In the genomic region with DNA sequence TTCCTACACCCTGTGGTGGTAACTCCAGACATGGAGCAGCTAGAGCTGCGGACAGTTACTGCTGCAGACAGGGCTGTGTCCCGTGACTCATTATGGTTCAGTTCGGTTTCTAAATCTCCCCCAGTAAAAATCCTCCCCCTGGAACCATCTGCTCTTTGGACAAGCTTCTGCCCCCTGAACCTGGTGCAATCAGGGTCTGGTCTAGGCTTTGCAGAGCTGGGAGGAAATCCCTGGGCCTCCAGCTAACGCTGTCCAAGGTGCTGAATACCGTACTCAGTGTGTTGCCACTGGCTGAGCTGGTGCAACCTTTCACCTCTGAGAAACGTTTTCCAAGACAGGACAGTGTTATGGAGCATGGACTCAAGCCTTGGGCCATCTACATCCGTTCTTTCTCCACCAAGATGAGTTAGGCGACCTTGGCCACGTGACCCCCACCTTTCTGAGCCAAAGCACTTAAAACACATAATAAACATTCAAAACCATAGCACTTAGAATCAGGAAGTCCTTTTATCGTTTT, we compare ENCODE assay signal across 11 cellular contexts.
DNase-seq lines count a peak whose midpoint lies in the region; ATAC-seq, FAIRE-seq and TF ChIP-seq lines count a peak whose summit lies in the region.
"Had no signal": no experiment of that assay in that cellular context is flagged by ENCODE, and none has a peak within 500 bp of the region (broad histone marks: within the 10 kb centered on the region; RNA-seq: fewer than 3 reads in every experiment).

No MANE protein-coding gene starts in this region.

- TF ChIP-seq POLR2A in HepG2 (IDR thresholded peaks at IDR 0.05; ENCODE audit: insufficient read depth in 1 of 2, low read depth in 2 of 2, low read length in 2 of 2) = no peak

- H3K4me2 ChIP-seq in HepG2 (ENCODE audit: low read depth, low read length) = no peak overlapping the region

- TF ChIP-seq CTCF in LNCaP clone FGC (IDR thresholded peaks at IDR 0.05; ENCODE audit: control insufficient read depth, extremely low read depth, insufficient read depth) (no peak), HepG2 (CRISPR knock-in tag; IDR thresholded peaks at IDR 0.05) (no peak)

- no peaks in the 10 kb centered on the region for H4K20me1 ChIP-seq in HepG2 (ENCODE audit: insufficient read depth, low read length)

- POLR2A ChIA-PET in HepG2 (lab: Yijun Ruan, JAX) = interaction anchor here (0.7 to 1.3 kb wide), 2 partner anchors 18 to 48 kb away, joined by 4 to 8 read pairs; no protein-coding TSS in a partner anchor

- peaks cover 25 to 28% of the 10 kb centered on the region in 2 experiments; a peak in 4 of 5 replicates for H3K36me3 ChIP-seq in HepG2 (replicated peaks in 1 of 2; ENCODE audit: control insufficient read depth in 1 of 2, insufficient read depth in 2 of 2, low read length in 2 of 2)

- intact Hi-C loops in HepG2 (cut with micrococcal nuclease; ENCODE audit: unreplicated experiment) = loop anchor here (5.0 kb wide), 1 partner anchor 156 kb away; no protein-coding TSS in a partner anchor

- no peaks in the 10 kb centered on the region for H3K9me3 ChIP-seq in HepG2 (ENCODE audit: low read length)
- H3K9me3 ChIP-seq: pancreas had no signal

- H3K4me3 ChIP-seq in LNCaP clone FGC (ENCODE audit: low read depth, low read length) (no peak overlapping the region), HepG2 (replicated peaks in 1 of 3; ENCODE audit: insufficient read depth in 1 of 3, low read depth in 2 of 3, low read length in 3 of 3) (no peak overlapping the region)
- H3K4me3 ChIP-seq: pancreas had no signal

- no TSS peak for BruUV-seq in HepG2 (replicated peaks; lab: Mats Ljungman, UMichigan)

- no peaks in the 10 kb centered on the region for H3K27me3 Mint-ChIP-seq in activated naive CD8-positive, alpha-beta T cell treated with anti-CD3 and anti-CD28 coated beads for 36 hours
- no peaks in the 10 kb centered on the region for H3K27me3 Mint-ChIP-seq in stimulated activated memory B cell treated with anti-CD40 and anti-IgM and Interleukin-4, amounts not matched to agents 10 μg/mL and 1 μg/mL and 100 μg/mL, for 72 hours
- H3K27me3 Mint-ChIP-seq: stimulated activated naive B cell treated with anti-CD40 and anti-IgM and Interleukin-4, amounts not matched to agents 10 μg/mL and 1 μg/mL and 100 μg/mL, for 72 hours had no signal

- ATAC-seq in HepG2 = peak; percentile 85
- ATAC-seq in stimulated activated memory B cell treated with anti-CD40 and anti-IgM and Interleukin-4, amounts not matched to agents 10 μg/mL and 1 μg/mL and 100 μg/mL, for 72 hours = no peak
- no peak for ATAC-seq in GM19452 (IDR thresholded peaks at IDR 0.05; ENCODE audit: unreplicated experiment)
- no peak for ATAC-seq in HG03139 (IDR thresholded peaks at IDR 0.05; ENCODE audit: unreplicated experiment)
- ATAC-seq: stimulated activated naive B cell treated with anti-CD40 and anti-IgM and Interleukin-4, amounts not matched to agents 10 μg/mL and 1 μg/mL and 100 μg/mL, for 72 hours had no signal

- TF ChIP-seq EP300 in HepG2 (IDR thresholded peaks at IDR 0.05; ENCODE audit: low read depth in 2 of 2, low read length in 2 of 2) = no peak
- no peak for TF ChIP-seq EP300 in HepG2 (CRISPR knock-in tag; IDR thresholded peaks at IDR 0.05; ENCODE audit: borderline replicate concordance)

- peak; percentile 61 for TF ChIP-seq RAD21 in HepG2 (CRISPR knock-in tag; IDR thresholded peaks at IDR 0.05)

- no peaks in the 10 kb centered on the region for H3K4me1 Mint-ChIP-seq in activated naive CD8-positive, alpha-beta T cell treated with anti-CD3 and anti-CD28 coated beads for 36 hours
- H3K4me1 Mint-ChIP-seq in stimulated activated memory B cell treated with anti-CD40 and anti-IgM and Interleukin-4, amounts not matched to agents 10 μg/mL and 1 μg/mL and 100 μg/mL, for 72 hours = no peaks in the 10 kb centered on the region
- H3K4me1 Mint-ChIP-seq: stimulated activated naive B cell treated with anti-CD40 and anti-IgM and Interleukin-4, amounts not matched to agents 10 μg/mL and 1 μg/mL and 100 μg/mL, for 72 hours had no signal

- H3K9ac ChIP-seq in HepG2 (ENCODE audit: insufficient read depth, low read depth, low read length) = no peak overlapping the region

- peak; percentile 69 for FAIRE-seq in HepG2 (lab: Jason Lieb, UNC)
- FAIRE-seq: pancreas had no signal

- H3K79me2 ChIP-seq in HepG2 (ENCODE audit: insufficient read depth, low read length) = no peaks in the 10 kb centered on the region

- DNase-seq in ELF-1 (ENCODE audit: low read depth, low spot score) (peak; percentile 88), LNCaP clone FGC (ENCODE audit: low read depth) (peak; percentile 8), HepG2 (ENCODE audit: low spot score) (peak; percentile 76), NCI-H2081 treated with DMSO at 0.1 percent for 48 hours (lab: John Stamatoyannopoulos, UW) (no peak)
- peak; percentile 22 for DNase-seq in activated naive CD8-positive, alpha-beta T cell treated with anti-CD3 and anti-CD28 coated beads for 36 hours
- DNase-seq: NCI-H345; pancreas; stimulated activated naive B cell treated with anti-CD40 and anti-IgM and Interleukin-4, amounts not matched to agents 10 μg/mL and 1 μg/mL and 100 μg/mL, for 72 hours had no signal

- H2AFZ ChIP-seq in HepG2 (ENCODE audit: low read length) = no peak overlapping the region

- in situ Hi-C loops in HepG2 (cut with HindIII; ENCODE audit: extremely low pct_ligation_motif_present, low pct_unique_long_range_greater_than_20kb) = no loop called here

- H3K27ac ChIP-seq in HepG2 (ENCODE audit: extremely low read length, insufficient read depth, low read length) = no peak overlapping the region
- H3K27ac ChIP-seq: pancreas had no signal

- H3K27me3 ChIP-seq in HepG2 (ENCODE audit: control insufficient read depth in 1 of 2, insufficient read depth in 2 of 2, low read length in 2 of 2) = no peaks in the 10 kb centered on the region
- H3K27me3 ChIP-seq: pancreas had no signal

- no peak overlapping the region for H3K4me3 Mint-ChIP-seq in activated naive CD8-positive, alpha-beta T cell treated with anti-CD3 and anti-CD28 coated beads for 36 hours
- no peak overlapping the region for H3K4me3 Mint-ChIP-seq in stimulated activated memory B cell treated with anti-CD40 and anti-IgM and Interleukin-4, amounts not matched to agents 10 μg/mL and 1 μg/mL and 100 μg/mL, for 72 hours
- H3K4me3 Mint-ChIP-seq: stimulated activated naive B cell treated with anti-CD40 and anti-IgM and Interleukin-4, amounts not matched to agents 10 μg/mL and 1 μg/mL and 100 μg/mL, for 72 hours had no signal

- H3K36me3 Mint-ChIP-seq in activated naive CD8-positive, alpha-beta T cell treated with anti-CD3 and anti-CD28 coated beads for 36 hours = peaks cover 21% of the 10 kb centered on the region
- H3K36me3 Mint-ChIP-seq in stimulated activated memory B cell treated with anti-CD40 and anti-IgM and Interleukin-4, amounts not matched to agents 10 μg/mL and 1 μg/mL and 100 μg/mL, for 72 hours = peaks cover 51% of the 10 kb centered on the region

- WGBS in HepG2 (ENCODE audit: low lambda C conversion rate) = 79% methylated on average over 10 of the region's 10 CpGs

- peaks cover 12% of the 10 kb centered on the region for H3K9me3 Mint-ChIP-seq in activated naive CD8-positive, alpha-beta T cell treated with anti-CD3 and anti-CD28 coated beads for 36 hours
- H3K9me3 Mint-ChIP-seq in stimulated activated memory B cell treated with anti-CD40 and anti-IgM and Interleukin-4, amounts not matched to agents 10 μg/mL and 1 μg/mL and 100 μg/mL, for 72 hours = peaks cover 10% of the 10 kb centered on the region

- no peak overlapping the region for H3K27ac Mint-ChIP-seq in activated naive CD8-positive, alpha-beta T cell treated with anti-CD3 and anti-CD28 coated beads for 36 hours
- H3K27ac Mint-ChIP-seq in stimulated activated memory B cell treated with anti-CD40 and anti-IgM and Interleukin-4, amounts not matched to agents 10 μg/mL and 1 μg/mL and 100 μg/mL, for 72 hours = no peak overlapping the region
- H3K27ac Mint-ChIP-seq: stimulated activated naive B cell treated with anti-CD40 and anti-IgM and Interleukin-4, amounts not matched to agents 10 μg/mL and 1 μg/mL and 100 μg/mL, for 72 hours had no signal

- CTCF ChIA-PET in HepG2 (lab: Yijun Ruan, JAX; ENCODE audit: low intra/inter-chr PET ratio, low total read pairs) = no interaction called here

- H3K4me1 ChIP-seq in HepG2 (ENCODE audit: insufficient read depth, low read length) = no peaks in the 10 kb centered on the region
- H3K4me1 ChIP-seq: pancreas had no signal

TF ChIP-seq in HepG2, 621 proteins besides CTCF, POLR2A, EP300 and RAD21 (continues in another document):
- TF ChIP-seq GATA4 (IDR thresholded peaks at IDR 0.05; ENCODE audit: borderline replicate concordance, low read depth) = no peak
- TF ChIP-seq, protein P1, sequence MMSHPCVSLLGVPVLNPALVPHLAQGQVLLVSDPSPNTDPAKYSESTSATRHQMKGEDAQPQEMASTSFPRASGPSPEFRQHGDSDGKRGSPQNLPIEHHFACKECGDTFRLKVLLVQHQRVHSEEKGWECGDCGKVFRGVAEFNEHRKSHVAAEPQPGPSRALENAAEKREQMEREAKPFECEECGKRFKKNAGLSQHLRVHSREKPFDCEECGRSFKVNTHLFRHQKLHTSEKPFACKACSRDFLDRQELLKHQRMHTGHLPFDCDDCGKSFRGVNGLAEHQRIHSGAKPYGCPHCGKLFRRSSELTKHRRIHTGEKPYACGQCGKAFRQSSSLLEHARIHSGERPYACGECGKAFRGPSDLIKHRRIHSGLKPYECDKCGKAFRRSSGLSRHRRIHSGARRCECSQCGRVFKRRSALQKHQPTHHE (CRISPR knock-in tag; IDR thresholded peaks at IDR 0.05; ENCODE audit: borderline replicate concordance) = peak; percentile 81
- TF ChIP-seq, protein P2, sequence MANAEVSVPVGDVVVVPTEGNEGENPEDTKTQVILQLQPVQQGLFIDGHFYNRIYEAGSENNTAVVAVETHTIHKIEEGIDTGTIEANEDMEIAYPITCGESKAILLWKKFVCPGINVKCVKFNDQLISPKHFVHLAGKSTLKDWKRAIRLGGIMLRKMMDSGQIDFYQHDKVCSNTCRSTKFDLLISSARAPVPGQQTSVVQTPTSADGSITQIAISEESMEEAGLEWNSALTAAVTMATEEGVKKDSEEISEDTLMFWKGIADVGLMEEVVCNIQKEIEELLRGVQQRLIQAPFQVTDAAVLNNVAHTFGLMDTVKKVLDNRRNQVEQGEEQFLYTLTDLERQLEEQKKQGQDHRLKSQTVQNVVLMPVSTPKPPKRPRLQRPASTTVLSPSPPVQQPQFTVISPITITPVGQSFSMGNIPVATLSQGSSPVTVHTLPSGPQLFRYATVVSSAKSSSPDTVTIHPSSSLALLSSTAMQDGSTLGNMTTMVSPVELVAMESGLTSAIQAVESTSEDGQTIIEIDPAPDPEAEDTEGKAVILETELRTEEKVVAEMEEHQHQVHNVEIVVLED (CRISPR knock-in tag; IDR thresholded peaks at IDR 0.05; ENCODE audit: borderline replicate concordance) = no peak
- no peak for TF ChIP-seq ZNF224 (CRISPR knock-in tag; IDR thresholded peaks at IDR 0.05)
- no peak for TF ChIP-seq SUZ12 (IDR thresholded peaks at IDR 0.05; ENCODE audit: low read depth, low read length)
- no peak for TF ChIP-seq NPAS2 (CRISPR knock-in tag; IDR thresholded peaks at IDR 0.05; ENCODE audit: borderline replicate concordance)
- 0 out of 2 replicates have a peak, but pooled peaks have one; percentile 45 for TF ChIP-seq XBP1 (CRISPR knock-in tag; IDR thresholded peaks at IDR 0.05)
- TF ChIP-seq ZNF614 (CRISPR knock-in tag; IDR thresholded peaks at IDR 0.05; ENCODE audit: borderline replicate concordance) = peak; percentile 82; the same call in 1 of the 2 replicates
